In genomic region chr6:46305833-46306232, GRCh38 we compare ENCODE assay signal across 23 cellular contexts.
"Had no signal": no experiment of that assay in that cellular context is flagged by ENCODE, and none has a peak within 500 bp of the region (broad histone marks: within the 10 kb centered on the region; RNA-seq: fewer than 3 reads in every experiment).

No MANE protein-coding gene starts in this region.

- H3K27me3 ChIP-seq: esophagus muscularis mucosa, foreskin keratinocyte, gastroesophageal sphincter, heart right ventricle, pancreas, right lobe of liver, suprapubic skin, transverse colon, vagina had no signal

- H3K9me3 Mint-ChIP-seq: nephron progenitor cell; stimulated activated naive CD8-positive, alpha-beta T cell treated with anti-CD3 and anti-CD28 coated beads, Interleukin-15, amount 100 ng/mL, for 72 hours had no signal

- H3K4me3 ChIP-seq: coronary artery, esophagus muscularis mucosa, gastroesophageal sphincter, heart right ventricle, pancreas, right lobe of liver, suprapubic skin, transverse colon, vagina had no signal

- H3K27ac Mint-ChIP-seq: naive thymus-derived CD8-positive, alpha-beta T cell; nephron progenitor cell; stimulated activated naive CD8-positive, alpha-beta T cell treated with anti-CD3 and anti-CD28 coated beads, Interleukin-15, amount 100 ng/mL, for 72 hours had no signal

- H3K4me3 Mint-ChIP-seq: naive thymus-derived CD8-positive, alpha-beta T cell; nephron progenitor cell; stimulated activated naive CD8-positive, alpha-beta T cell treated with anti-CD3 and anti-CD28 coated beads, Interleukin-15, amount 100 ng/mL, for 72 hours had no signal

- H3K4me1 Mint-ChIP-seq: nephron progenitor cell; stimulated activated naive CD8-positive, alpha-beta T cell treated with anti-CD3 and anti-CD28 coated beads, Interleukin-15, amount 100 ng/mL, for 72 hours had no signal

- H3K9me3 ChIP-seq: esophagus muscularis mucosa, gastroesophageal sphincter, pancreas, right lobe of liver, suprapubic skin, transverse colon, vagina had no signal

- H3K27ac ChIP-seq: coronary artery, esophagus muscularis mucosa, foreskin keratinocyte, gastroesophageal sphincter, heart right ventricle, pancreas, right lobe of liver, suprapubic skin, transverse colon, vagina had no signal

- H3K4me1 ChIP-seq: foreskin keratinocyte, pancreas, right lobe of liver, suprapubic skin, transverse colon, vagina had no signal

- H3K36me3 ChIP-seq: esophagus muscularis mucosa, gastroesophageal sphincter, heart right ventricle, pancreas, right lobe of liver, suprapubic skin, transverse colon, vagina had no signal

- H3K36me3 Mint-ChIP-seq: naive thymus-derived CD8-positive, alpha-beta T cell had no signal

- DNase-seq: dermis blood vessel endothelial cell; effector memory CD4-positive, alpha-beta T cell; foreskin keratinocyte; heart right ventricle; hippocampal formation; naive thymus-derived CD8-positive, alpha-beta T cell; nephron progenitor cell; occipital lobe; pancreas; right lobe of liver; small intestine; stimulated activated CD4-positive, alpha-beta T cell treated with anti-CD3 and anti-CD28 coated beads, Interleukin-12 subunit alpha, Interleukin-12 subunit beta, amount 100 ng/mL, for 4 hours; stimulated activated CD4-positive, alpha-beta T cell treated with anti-CD3 and anti-CD28 coated beads, Interleukin-1b, Interleukin-23, amount 100 ng/mL, for 48 hours; stimulated activated CD4-positive, alpha-beta T cell treated with anti-CD3 and anti-CD28 coated beads, Interleukin-4, amount 100 ng/mL, for 1 hour; stimulated activated CD8-positive, alpha-beta memory T cell treated with anti-CD3 and anti-CD28 coated beads, Interleukin-4, amount 100 ng/mL, for 48 hours; stimulated activated naive CD4-positive, alpha-beta T cell; stimulated activated naive CD8-positive, alpha-beta T cell treated with anti-CD3 and anti-CD28 coated beads, Interleukin-15, amount 100 ng/mL, for 72 hours; transverse colon had no signal
